In genomic region chr2:62731275-62731674, GRCh38 we compare ENCODE assay signal across 4 cellular contexts.
"Had no signal": no experiment of that assay in that cellular context is flagged by ENCODE, and none has a peak within 500 bp of the region (broad histone marks: within the 10 kb centered on the region; RNA-seq: fewer than 3 reads in every experiment).

No MANE protein-coding gene starts in this region.

- ATAC-seq: GM23338 had no signal

- H2AFZ ChIP-seq: GM23338 had no signal

- H3K4me2 ChIP-seq: GM23338 had no signal

- H3K4me3 ChIP-seq: GM23338 had no signal

- DNase-seq: H9, HCEC 1CT, KG1 had no signal
